12 cellular contexts compared by ENCODE assay signal in genomic region chr6:167150815-167151557, GRCh38. TPM values are rescaled to one million over a fixed set of nuclear protein-coding genes. Genes with fewer than 3 reads are reported as not detected.
DNase-seq lines count a peak whose midpoint lies in the region; ATAC-seq, FAIRE-seq and TF ChIP-seq lines count a peak whose summit lies in the region.
"Had no signal": no experiment of that assay in that cellular context is flagged by ENCODE, and none has a peak within 500 bp of the region (broad histone marks: within the 10 kb centered on the region; RNA-seq: fewer than 3 reads in every experiment).

No MANE protein-coding gene starts in this region.

- TF ChIP-seq CTCF in prostate gland (IDR thresholded peaks at IDR 0.05): no peak

- no peaks in the 10 kb centered on the region for H3K36me3 ChIP-seq in prostate gland

- no peak for TF ChIP-seq POLR2A in prostate gland (IDR thresholded peaks at IDR 0.05)

- no peaks in the 10 kb centered on the region for H3K9me3 ChIP-seq in prostate gland

- WGBS in prostate gland: 92% methylated on average over 6 of the region's 6 CpGs

- intact Hi-C loops in prostate gland (cut with DNase I): no loop called here

- DNase-seq in germinal center (ENCODE audit: low spot score) (peak; percentile 53), urothelium cell line (ENCODE audit: low spot score) (no peak), kidney tubule cell (ENCODE audit: low spot score) (no peak), prostate gland (ENCODE audit: low spot score) (no peak)
- DNase-seq: activated CD4-positive, alpha-beta T cell treated with anti-CD3 and anti-CD28 coated beads, Interleukin-2, amount 10 ng/mL, durations not matched to agents 24 days and 14 days; GOT3; NK-92 treated with Interleukin-12 subunit alpha and Interleukin-12 subunit beta, amount 100 ng/mL, for 24 hours; stimulated activated CD4-positive, alpha-beta T cell treated with anti-CD3 and anti-CD28 coated beads, Interleukin-2, amount 100 ng/mL, for 48 hours had no signal

- no peak overlapping the region for H3K27ac ChIP-seq in prostate gland

- H3K27me3 ChIP-seq in prostate gland (replicated peaks; ENCODE audit: insufficient read depth): peaks cover 2% of the 10 kb centered on the region

- H3K4me3 ChIP-seq in prostate gland: no peak overlapping the region

- FAIRE-seq in urothelium cell line (lab: Jason Lieb, UNC): no peak

- ATAC-seq in GM18517 (IDR thresholded peaks at IDR 0.05; ENCODE audit: unreplicated experiment): peak; percentile 67
- ATAC-seq in GM19468 (IDR thresholded peaks at IDR 0.05; ENCODE audit: extremely low read depth, unreplicated experiment): peak; percentile 26
- peak; percentile 40 for ATAC-seq in HG03097 (IDR thresholded peaks at IDR 0.05; ENCODE audit: low FRiP score, unreplicated experiment)

- H3K4me1 ChIP-seq in prostate gland (replicated peaks): no peaks in the 10 kb centered on the region

RNA-seq across cellular contexts. Expression of gene GPR31, which starts 6.8 kb away (rescaled TPM):
- total RNA-seq in prostate gland: not detected
- total RNA-seq: activated CD4-positive, alpha-beta T cell treated with anti-CD3 and anti-CD28 coated beads, Interleukin-2, amount 10 ng/mL, durations not matched to agents 24 days and 14 days; lung microvascular endothelial cell had no signal

RNA-seq across cellular contexts. Expression of gene CCR6, which starts 28.1 kb away (rescaled TPM):
- total RNA-seq in prostate gland: not detected
- total RNA-seq: activated CD4-positive, alpha-beta T cell treated with anti-CD3 and anti-CD28 coated beads, Interleukin-2, amount 10 ng/mL, durations not matched to agents 24 days and 14 days; lung microvascular endothelial cell had no signal
